Comparison of ENCODE assay signal across 9 cellular contexts in the genomic region with DNA sequence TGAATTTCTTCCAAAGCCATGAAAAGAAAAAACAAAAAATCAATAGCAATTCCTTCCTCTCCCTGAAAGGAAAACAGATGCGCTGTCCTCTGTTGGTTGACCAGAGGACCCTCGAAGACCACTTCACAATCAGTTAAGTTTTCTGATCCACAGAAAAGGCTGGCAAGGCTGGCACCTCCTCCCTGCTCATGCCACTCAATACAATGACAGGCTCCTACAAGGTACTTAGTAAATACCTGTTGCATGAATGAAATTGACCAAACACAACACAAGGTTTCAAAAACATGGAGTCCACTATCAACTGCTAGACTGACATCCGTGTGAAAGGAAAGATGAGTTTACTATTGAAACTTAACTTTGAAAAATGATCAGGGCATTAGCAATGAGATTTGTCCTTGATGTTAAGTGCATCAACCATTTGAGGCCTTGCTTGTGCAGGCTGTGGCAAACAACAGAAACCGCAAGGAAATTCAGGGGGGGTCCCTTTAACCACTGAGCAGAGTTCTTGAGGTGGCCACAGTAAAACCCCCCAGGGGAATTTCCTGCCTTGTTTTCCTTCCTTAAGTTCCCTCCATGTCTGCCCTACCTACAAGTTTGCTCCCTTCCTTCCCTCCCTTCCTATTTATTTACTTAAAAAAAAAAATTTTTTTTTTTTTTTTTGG. TPM values are rescaled to one million over a fixed set of nuclear protein-coding genes. Genes with fewer than 3 reads are reported as not detected.
A peak's percentile ranks its signal among the peaks of the same experiment; 100 is the strongest.
DNase-seq lines count a peak whose midpoint lies in the region; ATAC-seq, FAIRE-seq and TF ChIP-seq lines count a peak whose summit lies in the region.
"Had no signal": no experiment of that assay in that cellular context is flagged by ENCODE, and none has a peak within 500 bp of the region (broad histone marks: within the 10 kb centered on the region; RNA-seq: fewer than 3 reads in every experiment).

No MANE protein-coding gene starts in this region.

- H3K27ac ChIP-seq in muscle layer of duodenum (ENCODE audit: low read length) (peak overlapping the region; percentile 47), kidney (ENCODE audit: low read depth in 2 of 2, low read length in 2 of 2) (no peak overlapping the region)

- H3K4me1 Mint-ChIP-seq in activated CD4-positive, alpha-beta memory T cell treated with anti-CD3 and anti-CD28 coated beads, Interleukin-2, amount 10 ng/mL, durations not matched to agents 7 days and 5 days, result peaks cover 50% of the 10 kb centered on the region

- peak overlapping the region; percentile 19 for H3K4me3 Mint-ChIP-seq in activated CD4-positive, alpha-beta memory T cell treated with anti-CD3 and anti-CD28 coated beads, Interleukin-2, amount 10 ng/mL, durations not matched to agents 7 days and 5 days

- intact Hi-C loops in kidney (cut with DNase I), result no loop called here

- peaks cover 0 to 11% of the 10 kb centered on the region in 2 donors for H3K4me1 ChIP-seq in muscle layer of duodenum (ENCODE audit: control insufficient read depth in 1 of 2, insufficient read depth in 2 of 2, low read length in 2 of 2)
- H3K4me1 ChIP-seq in kidney (ENCODE audit: control insufficient read depth in 1 of 2, insufficient read depth in 1 of 2, low read depth in 1 of 2, low read length in 2 of 2), result no peaks in the 10 kb centered on the region

- no peak for TF ChIP-seq CTCF in kidney (IDR thresholded peaks at IDR 0.05; ENCODE audit: borderline replicate concordance, extremely low read depth, insufficient read depth)

- no peak for FAIRE-seq in kidney (lab: Jason Lieb, UNC)
- FAIRE-seq: bronchial epithelial cell had no signal

- H3K9ac ChIP-seq in kidney (ENCODE audit: low read length in 2 of 2), result no peak overlapping the region

- peaks cover 4% of the 10 kb centered on the region for H3K27me3 ChIP-seq in muscle layer of duodenum (ENCODE audit: low read depth, low read length)

- H3K36me3 ChIP-seq in muscle layer of duodenum (ENCODE audit: control insufficient read depth in 1 of 2, insufficient read depth in 2 of 2, low read length in 2 of 2) (no peaks in the 10 kb centered on the region), kidney (ENCODE audit: control insufficient read depth in 1 of 2, insufficient read depth in 2 of 2, low read length in 2 of 2) (no peaks in the 10 kb centered on the region)

- peak; percentile 56 for ATAC-seq in HG02623 (IDR thresholded peaks at IDR 0.05; ENCODE audit: unreplicated experiment)

- H3K9me3 ChIP-seq in muscle layer of duodenum (ENCODE audit: control insufficient read depth in 1 of 2, low read length in 2 of 2) (no peaks in the 10 kb centered on the region), kidney (ENCODE audit: control insufficient read depth in 1 of 2, low read length in 2 of 2) (no peaks in the 10 kb centered on the region)

- peak overlapping the region; percentile 87 for H3K27ac Mint-ChIP-seq in activated CD4-positive, alpha-beta memory T cell treated with anti-CD3 and anti-CD28 coated beads, Interleukin-2, amount 10 ng/mL, durations not matched to agents 7 days and 5 days

- POLR2A ChIA-PET in activated CD4-positive, alpha-beta memory T cell treated with anti-CD3 and anti-CD28 coated beads, Interleukin-2, amount 10 ng/mL, durations not matched to agents 7 days and 5 days (lab: Charles Lee), result interaction anchor here (0.8 to 2.4 kb wide), 7 partner anchors 18 to 28 kb away, joined by 4 to 9 read pairs (median 5); partner anchors contain the start of genes CASS4 and RTF2

- CTCF ChIA-PET in activated CD4-positive, alpha-beta memory T cell treated with anti-CD3 and anti-CD28 coated beads, Interleukin-2, amount 10 ng/mL, durations not matched to agents 7 days and 5 days (lab: Charles Lee), result interaction anchor here (1.3 kb wide), 1 partner anchor 28 kb away, joined by 4 read pairs; the partner anchor contains the start of gene CASS4

- no peaks in the 10 kb centered on the region for H3K27me3 Mint-ChIP-seq in activated CD4-positive, alpha-beta memory T cell treated with anti-CD3 and anti-CD28 coated beads, Interleukin-2, amount 10 ng/mL, durations not matched to agents 7 days and 5 days

- peaks cover 46% of the 10 kb centered on the region for H3K36me3 Mint-ChIP-seq in activated CD4-positive, alpha-beta memory T cell treated with anti-CD3 and anti-CD28 coated beads, Interleukin-2, amount 10 ng/mL, durations not matched to agents 7 days and 5 days (ENCODE audit: low read depth)

- H3K4me3 ChIP-seq in muscle layer of duodenum (ENCODE audit: low read depth in 1 of 2, low read length in 2 of 2) (no peak overlapping the region), kidney (ENCODE audit: low read length in 2 of 2) (no peak overlapping the region)

- DNase-seq in EH (ENCODE audit: low read depth), result peak; percentile 46
- DNase-seq in activated CD4-positive, alpha-beta memory T cell treated with anti-CD3 and anti-CD28 coated beads, Interleukin-2, amount 10 ng/mL, durations not matched to agents 7 days and 5 days, result peak; percentile 68
- no peak for DNase-seq in mucosa of gallbladder (ENCODE audit: low spot score)
- no peak for DNase-seq in NCI-H2107 treated with DMSO at 0.1 percent for 48 hours (lab: John Stamatoyannopoulos, UW; ENCODE audit: unreplicated experiment)
- DNase-seq in pons (ENCODE audit: low spot score), result no peak
- no peak for DNase-seq in kidney

- no peaks in the 10 kb centered on the region for H3K9me3 Mint-ChIP-seq in activated CD4-positive, alpha-beta memory T cell treated with anti-CD3 and anti-CD28 coated beads, Interleukin-2, amount 10 ng/mL, durations not matched to agents 7 days and 5 days

RNA-seq across cellular contexts. Expression of gene RTF2, which starts 27.9 kb away (rescaled TPM):
- 100 to 1,000 TPM; 121 TPM for total RNA-seq in activated CD4-positive, alpha-beta memory T cell treated with anti-CD3 and anti-CD28 coated beads, Interleukin-2, amount 10 ng/mL, durations not matched to agents 7 days and 5 days
- total RNA-seq in mucosa of gallbladder (79.2 TPM), kidney (75.1 TPM)
- 112 TPM for polyA plus RNA-seq in kidney (ENCODE audit: insufficient read depth, low read depth, low replicate concordance)

RNA-seq across cellular contexts. Expression of gene CASS4, which starts 28.4 kb away (rescaled TPM):
- 10 to 100 TPM; 13.2 TPM for total RNA-seq in activated CD4-positive, alpha-beta memory T cell treated with anti-CD3 and anti-CD28 coated beads, Interleukin-2, amount 10 ng/mL, durations not matched to agents 7 days and 5 days
- total RNA-seq in mucosa of gallbladder (2.0 TPM), kidney (3.0 TPM)
- 0.22 TPM for polyA plus RNA-seq in kidney (ENCODE audit: insufficient read depth, low read depth, low replicate concordance)
- total RNA-seq: bronchial epithelial cell had no signal

RNA-seq across cellular contexts. Expression of gene CSTF1, which starts 48.0 kb away (rescaled TPM):
- 10 to 100 TPM; 61.5 to 64.9 TPM for total RNA-seq in activated CD4-positive, alpha-beta memory T cell treated with anti-CD3 and anti-CD28 coated beads, Interleukin-2, amount 10 ng/mL, durations not matched to agents 7 days and 5 days
- total RNA-seq in mucosa of gallbladder (24.1 TPM), kidney (30.7 TPM)
- 16.2 TPM for polyA plus RNA-seq in kidney (ENCODE audit: insufficient read depth, low read depth, low replicate concordance)

RNA-seq across cellular contexts. Expression of gene AURKA, which starts 48.5 kb away (rescaled TPM):
- total RNA-seq in activated CD4-positive, alpha-beta memory T cell treated with anti-CD3 and anti-CD28 coated beads, Interleukin-2, amount 10 ng/mL, durations not matched to agents 7 days and 5 days, result 10 to 100 TPM; 91.9 to 95.4 TPM
- 4.6 TPM for total RNA-seq in mucosa of gallbladder
- 2.7 TPM for total RNA-seq in kidney
- polyA plus RNA-seq in kidney (ENCODE audit: insufficient read depth, low read depth, low replicate concordance), result 3.3 TPM

Comparison
In these comparisons a context has a peak if more than half of its experiments do, and no peak if none do; other contexts are left out.
1. DNase-seq: peak in EH (single experiment) and activated CD4-positive, alpha-beta memory T cell treated with anti-CD3 and anti-CD28 coated beads, Interleukin-2, amount 10 ng/mL, durations not matched to agents 7 days and 5 days (single experiment); none in mucosa of gallbladder (single experiment), NCI-H2107 treated with DMSO at 0.1 percent for 48 hours (single experiment), pons (single experiment) and kidney (single experiment).